Comparison of ENCODE assay signal across 8 cellular contexts in the genomic region with DNA sequence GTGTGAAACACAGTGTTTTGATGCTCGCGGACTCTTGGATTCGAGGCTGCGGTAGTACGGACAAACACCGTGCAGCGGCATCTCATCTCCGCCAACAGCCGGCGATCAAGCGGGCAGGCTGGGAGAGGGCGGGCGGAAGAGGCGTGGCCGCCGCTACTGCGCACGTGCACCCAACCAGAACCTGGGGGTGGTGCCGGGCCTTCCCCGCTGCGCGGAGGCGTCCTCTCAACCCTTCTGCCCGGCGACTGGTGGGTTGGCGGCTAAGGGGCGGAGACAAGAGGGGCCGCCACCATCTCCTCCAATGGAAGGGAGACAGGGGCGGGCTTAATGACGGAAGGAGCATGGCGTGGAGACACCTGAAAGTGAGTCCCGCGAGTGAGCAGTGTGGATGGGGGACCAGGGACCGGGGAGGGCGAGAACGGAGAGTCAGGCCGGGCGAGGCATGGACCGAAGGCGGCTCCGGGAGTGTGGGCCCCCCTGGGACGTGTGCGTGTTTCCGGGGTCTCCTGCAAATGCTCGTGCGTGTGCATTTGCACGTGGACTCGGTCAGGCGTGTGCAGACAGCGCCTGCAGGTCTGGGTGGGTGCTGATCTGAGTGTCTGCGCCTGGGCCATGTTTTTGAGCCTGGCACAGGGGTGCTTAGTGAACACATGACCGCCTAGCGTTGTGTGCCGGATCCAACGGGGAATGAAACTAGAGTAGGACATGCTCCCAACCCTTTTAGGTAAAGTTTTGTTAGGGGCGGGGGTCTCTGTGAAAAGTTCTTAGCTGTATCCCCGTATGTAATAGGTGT. TPM values are rescaled to one million over a fixed set of nuclear protein-coding genes. Genes with fewer than 3 reads are reported as not detected.
DNase-seq lines count a peak whose midpoint lies in the region; FAIRE-seq and TF ChIP-seq lines count a peak whose summit lies in the region.

Gene DHODH, plus strand, starts transcription at position 321 of the 793 bp plus-strand sequence. Its CDS starts 21 bp downstream, at position 342.

- TF ChIP-seq CTCF in HFFc6 (IDR thresholded peaks at IDR 0.05) (no peak), neutrophil (IDR thresholded peaks at IDR 0.05) (peak; percentile 57)

- no peaks in the 10 kb centered on the region for H3K36me3 ChIP-seq in neutrophil

- H3K4me1 ChIP-seq in neutrophil (ENCODE audit: control insufficient read depth in 1 of 2, insufficient read depth in 1 of 2, low read depth in 1 of 2, low read length in 1 of 2), result peaks cover 21 to 23% of the 10 kb centered on the region in 2 experiments

- peak; percentile 53 for FAIRE-seq in frontal cortex (lab: Jason Lieb, UNC)

- H3K4me1 Mint-ChIP-seq in HFFc6 (ENCODE audit: low read depth), result peaks cover 20% of the 10 kb centered on the region

- no peaks in the 10 kb centered on the region for H3K27me3 ChIP-seq in neutrophil

- H3K9me3 ChIP-seq in neutrophil, result no peaks in the 10 kb centered on the region

- peak within 1 kb of the TSS; percentile 82 for H3K27ac Mint-ChIP-seq in HFFc6

- peak; percentile 94 for DNase-seq in GM04504 (ENCODE audit: low read depth)
- DNase-seq in HFFc6, result peak; percentile 98
- DNase-seq in NAMALWA (ENCODE audit: low spot score), result peak; percentile 99
- peak; percentile 96 for DNase-seq in SK-MEL-5 (ENCODE audit: low read depth, low spot score)
- peak; percentile 91 to 95 (median 92) for DNase-seq in activated naive CD4-positive, alpha-beta T cell (lab: John Stamatoyannopoulos, UW)
- DNase-seq in frontal cortex (ENCODE audit: low spot score in 2 of 2), result peak; percentile 95 to 100
- DNase-seq in substantia nigra (lab: John Stamatoyannopoulos, UW), result peak; percentile 81 to 99 (median 96)

- peak within 1 kb of the TSS; percentile 96 for H3K4me3 Mint-ChIP-seq in HFFc6

- H3K27ac ChIP-seq in neutrophil, result peak within 1 kb of the TSS; percentile 69
- H3K27ac ChIP-seq in substantia nigra (ENCODE audit: low read depth, low read length, poor library complexity, severe bottlenecking), result peak within 1 kb of the TSS; percentile 45

- H3K4me3 ChIP-seq in neutrophil (ENCODE audit: low read depth in 1 of 2, low read length in 1 of 2), result peak within 1 kb of the TSS; percentile 87 to 90

- H3K9me3 Mint-ChIP-seq in HFFc6, result no peaks in the 10 kb centered on the region

- H3K36me3 Mint-ChIP-seq in HFFc6 (ENCODE audit: low read depth), result peaks cover 11% of the 10 kb centered on the region

- in situ Hi-C loops in SK-MEL-5 (cut with HindIII; ENCODE audit: low pct_unique_long_range_greater_than_20kb, low sequenced_read_pairs), result no loop called here

- peaks cover 4% of the 10 kb centered on the region for H3K27me3 Mint-ChIP-seq in HFFc6 (ENCODE audit: insufficient read depth)

RNA-seq across cellular contexts. Expression of gene DHODH, which starts in this region (rescaled TPM):
- 10 to 100 TPM in 1 of 6 experiments, 1 to 10 TPM in 5; 6.8 to 10.0 (median 8.8) TPM for total RNA-seq in HFFc6 (2021; fragmentation: NEBNext Ultra II Directional; extraction: Animal tissue kit (Norgen Biotek cat#: 25700))
- total RNA-seq in SK-MEL-5 (2014; rRNA removed; shearing (Covaris generic)), result 10.1 and 10.5 TPM in 2 replicates
- 11.1 and 12.5 TPM in 2 replicates for polyA plus RNA-seq in SK-MEL-5 (2015; cell fraction: cytosol; rRNA removed)
- 12.2 and 17.3 TPM in 2 replicates for polyA plus RNA-seq in SK-MEL-5 (2015; cell fraction: nucleus; rRNA removed)
- 2.4 TPM for total RNA-seq in frontal cortex

Comparison
In these comparisons a context has a peak if more than half of its experiments do, and no peak if none do; other contexts are left out.
1. Peak in every context shown above with its lines: DNase-seq, H3K4me3 ChIP-seq and H3K27ac ChIP-seq.